In the genomic region with DNA sequence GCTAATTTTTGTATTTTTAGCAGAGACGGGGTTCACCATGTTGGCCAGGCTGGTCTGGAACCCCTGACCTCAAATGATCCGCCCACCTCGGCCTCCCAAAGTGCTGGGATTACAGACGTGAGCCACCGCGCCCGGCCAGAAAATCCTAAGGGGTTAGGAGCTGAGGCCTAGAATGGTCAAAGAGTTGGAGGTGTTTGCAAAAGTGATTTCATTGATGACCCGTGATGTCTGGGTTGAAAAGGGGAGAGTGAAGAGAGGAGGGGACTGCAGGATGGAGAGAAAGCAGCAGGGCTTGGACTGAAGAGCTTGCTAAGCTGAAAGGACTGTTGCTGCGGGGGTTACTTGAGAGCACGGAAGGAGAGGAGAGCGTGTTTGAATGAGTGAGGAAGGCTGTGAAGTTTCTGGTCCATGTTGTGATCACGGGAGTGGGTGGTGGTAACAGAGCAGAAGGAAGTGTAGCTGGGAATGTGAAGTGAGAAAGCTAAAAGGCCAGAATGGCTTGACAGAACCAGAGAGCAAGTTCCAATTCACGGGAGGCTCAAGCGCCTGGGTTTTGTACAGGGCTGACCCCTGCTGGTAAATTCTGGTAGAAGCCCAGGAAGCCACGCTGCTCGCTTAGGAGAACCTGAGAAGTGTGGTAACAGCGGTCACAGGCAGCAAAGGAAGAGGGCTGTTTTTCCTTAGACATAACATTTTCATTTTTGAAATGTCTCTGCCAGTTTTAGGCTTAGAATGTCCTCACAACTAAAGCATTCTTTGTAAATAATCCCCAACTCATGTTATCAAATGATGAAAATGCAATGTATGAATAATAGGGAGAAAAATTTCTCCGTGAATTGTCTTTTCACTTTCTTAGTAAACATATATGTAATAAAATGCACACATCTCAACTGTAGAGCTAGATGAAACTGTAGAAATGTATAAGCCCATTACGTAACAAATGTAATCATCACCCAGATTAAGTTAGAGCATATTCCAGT, we compare ENCODE assay signal across 8 cellular contexts. TPM values are rescaled to one million over a fixed set of nuclear protein-coding genes. Genes with fewer than 3 reads are reported as not detected.
DNase-seq lines count a peak whose midpoint lies in the region; ATAC-seq and TF ChIP-seq lines count a peak whose summit lies in the region.

No MANE protein-coding gene starts in this region.

- no peak overlapping the region for H3K9ac ChIP-seq in neural cell (ENCODE audit: low read length)

- no peaks in the 10 kb centered on the region for H3K9me2 ChIP-seq in neural cell (ENCODE audit: insufficient read depth, low read length)

- peak; percentile 69 for TF ChIP-seq RAD21 in neural cell (conservative IDR thresholded peaks at IDR 0.05)

- H3K27ac ChIP-seq in neural cell (ENCODE audit: low read length) = no peak overlapping the region

- H3K4me2 ChIP-seq in neural cell (ENCODE audit: low read length) = no peak overlapping the region

- TF ChIP-seq CTCF in fibroblast of pulmonary artery (IDR thresholded peaks at IDR 0.05; ENCODE audit: low read length, missing control alignments) (peak; percentile 93), neural cell (IDR thresholded peaks at IDR 0.05; ENCODE audit: poor library complexity, severe bottlenecking) (peak; percentile 75)

- H3K27me3 ChIP-seq in neural cell (ENCODE audit: insufficient read depth, low read depth, low read length) = no peaks in the 10 kb centered on the region

- ATAC-seq in stimulated activated naive CD8-positive, alpha-beta T cell treated with anti-CD3 and anti-CD28 coated beads, Interleukin-15, amount 100 ng/mL, for 72 hours = peak; percentile 74

- TF ChIP-seq EP300 in neural cell (conservative IDR thresholded peaks at IDR 0.05; ENCODE audit: poor library complexity, severe bottlenecking) = no peak

- H2AFZ ChIP-seq in neural cell (ENCODE audit: low read depth, low read length) = no peak overlapping the region

- intact Hi-C loops in activated T-helper 1 cell treated with anti-CD3 and anti-CD28 coated beads, Interleukin-12 subunit alpha, Interleukin-12 subunit beta, Interleukin-2, Interleukin-4 antibody, amounts not matched to agents 30 ng/mL and 10 ng/mL and 1 ng/mL, durations not matched to agents 14 hours and 24 hours and 36 hours (cut with micrococcal nuclease) = loop anchor here (1.0 kb wide), 3 partner anchors 123 to 386 kb away; no protein-coding TSS in a partner anchor

- H3K9me3 Mint-ChIP-seq in activated T-helper 1 cell treated with anti-CD3 and anti-CD28 coated beads, Interleukin-12 subunit alpha, Interleukin-12 subunit beta, Interleukin-2, Interleukin-4 antibody, amounts not matched to agents 30 ng/mL and 10 ng/mL and 1 ng/mL, durations not matched to agents 14 hours and 24 hours and 36 hours = no peaks in the 10 kb centered on the region
- no peaks in the 10 kb centered on the region for H3K9me3 Mint-ChIP-seq in stimulated activated naive CD8-positive, alpha-beta T cell treated with anti-CD3 and anti-CD28 coated beads, Interleukin-15, amount 100 ng/mL, for 72 hours

- DNase-seq in Ammon's horn (ENCODE audit: low spot score) = peak; percentile 86
- DNase-seq in GM19240 (ENCODE audit: insufficient read length, low spot score) = peak; percentile 38
- peak; percentile 78 for DNase-seq in HuH-7 (ENCODE audit: low spot score)
- DNase-seq in RPMI7951 (ENCODE audit: low read depth) = peak; percentile 67
- peak; percentile 50 for DNase-seq in activated T-helper 1 cell treated with anti-CD3 and anti-CD28 coated beads, Interleukin-12 subunit alpha, Interleukin-12 subunit beta, Interleukin-2, Interleukin-4 antibody, amounts not matched to agents 30 ng/mL and 10 ng/mL and 1 ng/mL, durations not matched to agents 14 hours and 24 hours and 36 hours (ENCODE audit: low spot score)
- DNase-seq in fibroblast of pulmonary artery (ENCODE audit: low read depth) = peak; percentile 84
- DNase-seq in stimulated activated naive CD8-positive, alpha-beta T cell treated with anti-CD3 and anti-CD28 coated beads, Interleukin-15, amount 100 ng/mL, for 72 hours = peak; percentile 30 to 46

- H3K27ac Mint-ChIP-seq in activated T-helper 1 cell treated with anti-CD3 and anti-CD28 coated beads, Interleukin-12 subunit alpha, Interleukin-12 subunit beta, Interleukin-2, Interleukin-4 antibody, amounts not matched to agents 30 ng/mL and 10 ng/mL and 1 ng/mL, durations not matched to agents 14 hours and 24 hours and 36 hours = no peak overlapping the region
- H3K27ac Mint-ChIP-seq in stimulated activated naive CD8-positive, alpha-beta T cell treated with anti-CD3 and anti-CD28 coated beads, Interleukin-15, amount 100 ng/mL, for 72 hours = no peak overlapping the region

- peaks cover 8% of the 10 kb centered on the region for H3K4me1 Mint-ChIP-seq in activated T-helper 1 cell treated with anti-CD3 and anti-CD28 coated beads, Interleukin-12 subunit alpha, Interleukin-12 subunit beta, Interleukin-2, Interleukin-4 antibody, amounts not matched to agents 30 ng/mL and 10 ng/mL and 1 ng/mL, durations not matched to agents 14 hours and 24 hours and 36 hours (ENCODE audit: low read depth)
- H3K4me1 Mint-ChIP-seq in stimulated activated naive CD8-positive, alpha-beta T cell treated with anti-CD3 and anti-CD28 coated beads, Interleukin-15, amount 100 ng/mL, for 72 hours = peaks cover 7% of the 10 kb centered on the region

- H3K36me3 Mint-ChIP-seq in activated T-helper 1 cell treated with anti-CD3 and anti-CD28 coated beads, Interleukin-12 subunit alpha, Interleukin-12 subunit beta, Interleukin-2, Interleukin-4 antibody, amounts not matched to agents 30 ng/mL and 10 ng/mL and 1 ng/mL, durations not matched to agents 14 hours and 24 hours and 36 hours (ENCODE audit: low read depth) = no peaks in the 10 kb centered on the region

- H4K20me1 ChIP-seq in neural cell (ENCODE audit: insufficient read depth) = no peaks in the 10 kb centered on the region

- H3K36me3 ChIP-seq in neural cell (ENCODE audit: insufficient read depth, low read length) = no peaks in the 10 kb centered on the region

- no peaks in the 10 kb centered on the region for H3K9me3 ChIP-seq in neural cell (ENCODE audit: low read length)

- H3K79me2 ChIP-seq in neural cell (replicated peaks; ENCODE audit: insufficient read depth, low read length) = no peaks in the 10 kb centered on the region

- H3F3A ChIP-seq in neural cell (ENCODE audit: insufficient read depth, low read length, poor library complexity, severe bottlenecking) = no peaks in the 10 kb centered on the region

- peaks cover 16% of the 10 kb centered on the region for H3K27me3 Mint-ChIP-seq in activated T-helper 1 cell treated with anti-CD3 and anti-CD28 coated beads, Interleukin-12 subunit alpha, Interleukin-12 subunit beta, Interleukin-2, Interleukin-4 antibody, amounts not matched to agents 30 ng/mL and 10 ng/mL and 1 ng/mL, durations not matched to agents 14 hours and 24 hours and 36 hours (ENCODE audit: insufficient read depth)
- peaks cover 16% of the 10 kb centered on the region for H3K27me3 Mint-ChIP-seq in stimulated activated naive CD8-positive, alpha-beta T cell treated with anti-CD3 and anti-CD28 coated beads, Interleukin-15, amount 100 ng/mL, for 72 hours

- H3K4me3 ChIP-seq in fibroblast of pulmonary artery (replicated peaks; ENCODE audit: low read depth, low read length) (no peak overlapping the region), neural cell (ENCODE audit: low read length) (no peak overlapping the region)

- H3K4me3 Mint-ChIP-seq in activated T-helper 1 cell treated with anti-CD3 and anti-CD28 coated beads, Interleukin-12 subunit alpha, Interleukin-12 subunit beta, Interleukin-2, Interleukin-4 antibody, amounts not matched to agents 30 ng/mL and 10 ng/mL and 1 ng/mL, durations not matched to agents 14 hours and 24 hours and 36 hours = no peak overlapping the region
- no peak overlapping the region for H3K4me3 Mint-ChIP-seq in stimulated activated naive CD8-positive, alpha-beta T cell treated with anti-CD3 and anti-CD28 coated beads, Interleukin-15, amount 100 ng/mL, for 72 hours

TF ChIP-seq in neural cell, 6 proteins besides CTCF, POLR2A, EP300 and RAD21:
- TF ChIP-seq POLR2AphosphoS5 (IDR thresholded peaks at IDR 0.05) (no peak), SMC3 (conservative IDR thresholded peaks at IDR 0.05; ENCODE audit: poor library complexity) (peak; percentile 73)

RNA-seq across cellular contexts. Expression of a gene that starts 40.5 kb away (rescaled TPM):
- 85.8 and 98.8 TPM in 2 replicates for total RNA-seq in RPMI7951 (2014; rRNA removed; shearing (Covaris generic))
- 285 and 295 TPM in 2 replicates for total RNA-seq in activated T-helper 1 cell treated with anti-CD3 and anti-CD28 coated beads, Interleukin-12 subunit alpha, Interleukin-12 subunit beta, Interleukin-2, Interleukin-4 antibody, amounts not matched to agents 30 ng/mL and 10 ng/mL and 1 ng/mL, durations not matched to agents 14 hours and 24 hours and 36 hours
- polyA plus RNA-seq in neural cell = 100 and 118 TPM in 2 replicates
- 138 and 157 TPM in 2 replicates for polyA minus RNA-seq in neural cell

RNA-seq across cellular contexts. Expression of a gene that starts 57.3 kb away (rescaled TPM):
- total RNA-seq in RPMI7951 (2014; rRNA removed; shearing (Covaris generic)) = 132 and 168 TPM in 2 replicates
- total RNA-seq in activated T-helper 1 cell treated with anti-CD3 and anti-CD28 coated beads, Interleukin-12 subunit alpha, Interleukin-12 subunit beta, Interleukin-2, Interleukin-4 antibody, amounts not matched to agents 30 ng/mL and 10 ng/mL and 1 ng/mL, durations not matched to agents 14 hours and 24 hours and 36 hours = 73.4 and 81.6 TPM in 2 replicates
- 213 and 240 TPM in 2 replicates for polyA plus RNA-seq in neural cell
- polyA minus RNA-seq in neural cell = 112 and 131 TPM in 2 replicates
